Comparison of ENCODE assay signal across 8 cellular contexts in the genomic region with DNA sequence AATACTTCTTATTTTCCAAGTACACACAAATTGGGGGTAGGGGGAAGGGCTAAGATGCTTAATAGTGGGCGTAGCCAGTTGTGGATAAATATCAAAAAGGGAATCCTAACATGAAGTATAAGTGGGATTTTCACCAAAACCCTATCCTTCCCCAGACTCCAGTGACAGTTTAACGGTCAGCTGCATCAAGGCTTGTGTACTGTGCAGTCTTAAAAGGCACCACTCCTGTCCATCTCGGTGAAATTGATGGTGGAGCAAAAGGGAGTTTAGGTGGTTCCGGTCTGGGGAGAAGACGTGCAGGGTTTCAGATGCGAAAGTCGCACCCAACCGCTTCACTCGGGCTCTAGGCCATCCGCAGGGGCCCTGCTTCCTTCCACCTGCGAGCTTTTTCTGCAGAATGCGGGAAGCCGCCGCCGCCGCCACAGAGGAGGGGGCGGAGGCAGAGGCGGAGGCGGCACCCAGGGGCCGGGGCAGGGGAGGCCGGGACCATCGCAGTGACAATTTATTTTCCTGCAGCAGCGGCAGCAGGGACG. TPM values are rescaled to one million over a fixed set of nuclear protein-coding genes. Genes with fewer than 3 reads are reported as not detected.
DNase-seq lines count a peak whose midpoint lies in the region; ATAC-seq and FAIRE-seq lines count a peak whose summit lies in the region.

A gene (plus strand): TSS at position 492 of the 533 bp plus-strand sequence. CDS start 21,464 bp downstream, outside the sequence.

- H3K27me3 ChIP-seq in ectodermal cell (ENCODE audit: control insufficient read depth, insufficient read depth, low read length, poor library complexity, severe bottlenecking) = peaks cover 40% of the 10 kb centered on the region

- H3K27me3 Mint-ChIP-seq in activated CD4-positive, alpha-beta T cell treated with anti-CD3 and anti-CD28 coated beads, Interleukin-2, amount 10 ng/mL, durations not matched to agents 24 days and 14 days = no peaks in the 10 kb centered on the region

- no peaks in the 10 kb centered on the region for H3K9me3 ChIP-seq in ectodermal cell (ENCODE audit: control insufficient read depth, low read length)

- intact Hi-C loops in activated CD4-positive, alpha-beta T cell treated with anti-CD3 and anti-CD28 coated beads, Interleukin-2, amount 10 ng/mL, durations not matched to agents 24 days and 14 days (cut with micrococcal nuclease) = loop anchor here (1.0 to 5.0 kb wide), 9 partner anchors 17 to 1063 kb away; a partner anchor contains a TSS

- peak within 1 kb of the TSS; percentile 68 for H3K4me3 ChIP-seq in ectodermal cell (ENCODE audit: insufficient read depth, low read depth, low read length)

- peaks cover 52% of the 10 kb centered on the region for H3K4me1 Mint-ChIP-seq in activated CD4-positive, alpha-beta T cell treated with anti-CD3 and anti-CD28 coated beads, Interleukin-2, amount 10 ng/mL, durations not matched to agents 24 days and 14 days

- H3K4me1 ChIP-seq in ectodermal cell (ENCODE audit: control insufficient read depth, insufficient read depth, low read length) = no peaks in the 10 kb centered on the region

- WGBS in ectodermal cell, 2 experiments = 3 to 7% methylated on average over 23 to 24 of the region's 24 CpGs

- no peak within 1 kb of the TSS for H3K27ac ChIP-seq in ectodermal cell (ENCODE audit: insufficient read depth, low read depth, low read length, poor library complexity, severe bottlenecking)

- ATAC-seq in HG02588 (IDR thresholded peaks at IDR 0.05; ENCODE audit: unreplicated experiment) = peak; percentile 46

- no peaks in the 10 kb centered on the region for H3K36me3 ChIP-seq in ectodermal cell (ENCODE audit: control insufficient read depth, insufficient read depth, low read length)

- no peaks in the 10 kb centered on the region for H3K9me3 Mint-ChIP-seq in activated CD4-positive, alpha-beta T cell treated with anti-CD3 and anti-CD28 coated beads, Interleukin-2, amount 10 ng/mL, durations not matched to agents 24 days and 14 days

- H3K36me3 Mint-ChIP-seq in activated CD4-positive, alpha-beta T cell treated with anti-CD3 and anti-CD28 coated beads, Interleukin-2, amount 10 ng/mL, durations not matched to agents 24 days and 14 days (ENCODE audit: low read depth) = peaks cover 27% of the 10 kb centered on the region

- peak within 1 kb of the TSS; percentile 96 for H3K4me3 Mint-ChIP-seq in activated CD4-positive, alpha-beta T cell treated with anti-CD3 and anti-CD28 coated beads, Interleukin-2, amount 10 ng/mL, durations not matched to agents 24 days and 14 days

- FAIRE-seq in GM18507 (lab: Jason Lieb, UNC) = no peak

- DNase-seq in GM18507 (ENCODE audit: extremely low spot score, insufficient read length, low read depth) (peak; percentile 43), NCI-H1105 treated with DMSO at 0.1 percent for 48 hours (lab: John Stamatoyannopoulos, UW) (peak; percentile 40), mucosa of gallbladder (ENCODE audit: low spot score) (peak; percentile 35), GM03348 (ENCODE audit: low spot score) (no peak)
- DNase-seq in activated CD4-positive, alpha-beta T cell treated with anti-CD3 and anti-CD28 coated beads, Interleukin-2, amount 10 ng/mL, durations not matched to agents 24 days and 14 days = peak; percentile 95
- DNase-seq in stimulated activated CD8-positive, alpha-beta memory T cell treated with anti-CD3 and anti-CD28 coated beads, Interleukin-7, amount 100 ng/mL, for 24 hours (ENCODE audit: low read depth) = peak; percentile 54

- H3K27ac Mint-ChIP-seq in activated CD4-positive, alpha-beta T cell treated with anti-CD3 and anti-CD28 coated beads, Interleukin-2, amount 10 ng/mL, durations not matched to agents 24 days and 14 days = peak within 1 kb of the TSS; percentile 99

RNA-seq across cellular contexts. Expression of the gene that starts here (rescaled TPM):
- total RNA-seq in activated CD4-positive, alpha-beta T cell treated with anti-CD3 and anti-CD28 coated beads, Interleukin-2, amount 10 ng/mL, durations not matched to agents 24 days and 14 days = 41.9 and 43.5 TPM in 2 replicates
- polyA plus RNA-seq in ectodermal cell (2013, experiment 1 of 4) = 1.7 TPM
- polyA plus RNA-seq in ectodermal cell (2013, experiment 2 of 4) = 1.4 TPM
- 1.3 TPM for polyA plus RNA-seq in ectodermal cell (2013, experiment 3 of 4)
- polyA plus RNA-seq in ectodermal cell (2013, experiment 4 of 4) = 1.2 TPM
- 6.8 TPM for total RNA-seq in mucosa of gallbladder
